34 cellular contexts compared by ENCODE assay signal in the genomic region with DNA sequence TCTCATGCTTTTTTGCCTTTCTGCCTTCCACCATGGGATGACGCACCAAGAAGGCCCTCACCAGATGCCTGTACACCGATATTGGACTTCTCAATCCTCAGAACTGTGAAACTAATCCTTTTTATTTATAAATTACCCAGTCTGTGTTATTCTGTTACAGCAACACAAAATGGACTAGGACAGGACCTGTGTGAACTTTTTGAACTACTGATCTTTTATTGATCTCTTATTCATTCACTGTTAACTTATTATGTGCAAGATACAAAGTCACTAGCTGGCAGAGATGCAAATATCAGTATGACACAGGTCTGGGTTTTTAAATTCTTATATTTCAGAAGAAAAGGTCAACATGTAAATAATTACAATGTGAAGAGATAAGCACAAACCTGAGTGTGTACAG.
"Had no signal": no experiment of that assay in that cellular context is flagged by ENCODE, and none has a peak within 500 bp of the region (broad histone marks: within the 10 kb centered on the region; RNA-seq: fewer than 3 reads in every experiment).

No MANE protein-coding gene starts in this region.

- DNase-seq: Karpas-422, Kasumi-1, MG63, MM.1S, MV-4-11, NCI-H1048, NCI-H1092, NCI-H1092 treated with DMSO at 0.1 percent for 48 hours, NCI-H1105, NCI-H1105 treated with DMSO at 0.1 percent for 48 hours, NCI-H1417, NCI-H1417 treated with DMSO at 0.1 percent for 48 hours, NCI-H1436, NCI-H1436 treated with DMSO at 0.1 percent for 48 hours, NCI-H146, NCI-H1694, NCI-H1694 treated with DMSO at 0.1 percent for 48 hours, NCI-H187, NCI-H187 treated with DMSO at 0.1 percent for 48 hours, NCI-H1930, NCI-H2029, NCI-H2029 treated with DMSO at 0.1 percent for 48 hours, NCI-H2081, NCI-H2081 treated with DMSO at 0.1 percent for 48 hours, NCI-H2107, NCI-H2171, NCI-H2171 treated with DMSO at 0.1 percent for 48 hours, NCI-H2227 treated with DMSO at 0.1 percent for 48 hours, NCI-H226, NCI-H345, NCI-H446, NCI-H446 treated with DMSO at 0.1 percent for 48 hours, NCI-H510A had no signal

- H3K9ac ChIP-seq: KMS-11 had no signal

- H3K27ac ChIP-seq: KMS-11 had no signal

- H3K9me3 ChIP-seq: MG63 had no signal

- H3K27me3 ChIP-seq: MG63 had no signal

- H3K36me3 ChIP-seq: MG63 had no signal

- H3K4me2 ChIP-seq: KMS-11 had no signal

- H3K4me3 ChIP-seq: MG63 had no signal
